24 cellular contexts compared by ENCODE assay signal in the genomic region with DNA sequence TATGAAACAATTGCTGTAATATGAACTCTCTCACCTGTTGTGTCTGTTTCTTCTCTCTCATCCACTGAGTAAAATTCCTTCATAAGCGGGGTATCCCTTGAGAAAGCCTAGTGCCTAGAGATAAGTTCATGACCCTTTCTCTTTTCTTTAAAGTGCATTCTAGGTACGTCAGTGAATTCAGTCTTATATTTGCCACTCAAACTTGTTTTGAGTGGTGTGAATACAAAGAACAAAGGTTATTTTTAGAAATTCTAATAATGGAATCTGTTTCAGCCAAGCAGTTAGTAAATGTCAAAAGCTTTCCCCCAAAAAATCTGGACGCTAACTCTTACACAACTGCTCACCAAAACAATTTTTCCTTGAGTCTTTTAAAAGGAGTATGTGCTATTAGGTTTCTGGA.
A peak's percentile ranks its signal among the peaks of the same experiment; 100 is the strongest.
DNase-seq lines count a peak whose midpoint lies in the region; ATAC-seq and TF ChIP-seq lines count a peak whose summit lies in the region.
"Had no signal": no experiment of that assay in that cellular context is flagged by ENCODE, and none has a peak within 500 bp of the region (broad histone marks: within the 10 kb centered on the region; RNA-seq: fewer than 3 reads in every experiment).

No MANE protein-coding gene starts in this region.

- no peaks in the 10 kb centered on the region for H3K9me3 ChIP-seq in heart right ventricle
- H3K9me3 ChIP-seq: A549, Caco-2 had no signal

- peak overlapping the region in 6 of 10 donors; percentile 1 to 68 (median 56) for H3K27ac ChIP-seq in heart right ventricle
- H3K27ac ChIP-seq: A549, PC-9 had no signal

- ATAC-seq in heart right ventricle (peak in 4 of 8 donors; percentile 43 to 55 (median 48)), Right ventricle myocardium inferior (no peak), GM18511 (IDR thresholded peaks at IDR 0.05; ENCODE audit: unreplicated experiment) (no peak)
- ATAC-seq: A549; CD8-positive, alpha-beta T cell; GM23338; K562 had no signal

- peaks cover 0 to 19% (median 0%) of the 10 kb centered on the region in 9 donors for H3K36me3 ChIP-seq in heart right ventricle

- no peak for TF ChIP-seq CTCF in heart right ventricle (IDR thresholded peaks at IDR 0.05)

- intact Hi-C loops in heart right ventricle (cut with DNase I) (no loop called here), Right ventricle myocardium inferior (cut with DNase I) (no loop called here)

- DNase-seq in heart right ventricle (no peak), Right ventricle myocardium inferior (ENCODE audit: missing footprints) (no peak), fibroblast of peridontal ligament (ENCODE audit: extremely low read depth) (peak; percentile 34), myocyte (ENCODE audit: low read depth) (peak; percentile 9), NCI-H1105 treated with DMSO at 0.1 percent for 48 hours (lab: John Stamatoyannopoulos, UW) (no peak), ecto neural progenitor cell (ENCODE audit: low spot score) (no peak)
- DNase-seq: C1 segment of cervical spinal cord; Caco-2; CD8-positive, alpha-beta T cell; H9; Kasumi-1; NCI-H1092 treated with DMSO at 0.1 percent for 48 hours; NCI-H1436 treated with DMSO at 0.1 percent for 48 hours; NCI-H187 treated with DMSO at 0.1 percent for 48 hours; NCI-H446; NCI-H524 treated with DMSO at 0.1 percent for 48 hours; NCI-H82; NK-92 treated with Interleukin-12 subunit alpha and Interleukin-12 subunit beta, amount 100 ng/mL, for 24 hours; PC-9; SHP77 had no signal

- H3K4me1 ChIP-seq in heart right ventricle = peaks cover 0 to 34% (median 19%) of the 10 kb centered on the region in 9 donors
- H3K4me1 ChIP-seq: A549, Caco-2 had no signal

- H3K4me3 ChIP-seq in heart right ventricle = peak overlapping the region in 2 of 10 donors; percentile 1 to 2
- H3K4me3 ChIP-seq: A549, GM23338, K562, PC-9 had no signal

- no peaks in the 10 kb centered on the region for H3K27me3 ChIP-seq in heart right ventricle

- 23 to 32% methylated on average over 3 of the region's 3 CpGs for WGBS in heart right ventricle, 2 donors

Comparison
In these comparisons a context has a peak if more than half of its experiments do, and no peak if none do; other contexts are left out.
1. DNase-seq: peak in fibroblast of peridontal ligament (single experiment) and myocyte (single experiment); none in heart right ventricle (0 of 2), Right ventricle myocardium inferior (single experiment), NCI-H1105 treated with DMSO at 0.1 percent for 48 hours (single experiment) and ecto neural progenitor cell (single experiment).